Comparison of ENCODE assay signal across 14 cellular contexts in genomic region chr9:112323378-112323854, GRCh38.
"Had no signal": no experiment of that assay in that cellular context is flagged by ENCODE, and none has a peak within 500 bp of the region (broad histone marks: within the 10 kb centered on the region; RNA-seq: fewer than 3 reads in every experiment).

No MANE protein-coding gene starts in this region.

- H3K27ac Mint-ChIP-seq: activated CD4-positive, alpha-beta memory T cell treated with anti-CD3 and anti-CD28 coated beads for 36 hours; activated CD4-positive, alpha-beta T cell treated with anti-CD3 and anti-CD28 coated beads for 36 hours; activated naive CD8-positive, alpha-beta T cell treated with anti-CD3 and anti-CD28 coated beads, Interleukin-2, amount 50 U/mL, for 24 hours; nephron progenitor cell had no signal

- ATAC-seq: activated CD4-positive, alpha-beta T cell treated with anti-CD3 and anti-CD28 coated beads for 36 hours; activated naive CD8-positive, alpha-beta T cell treated with anti-CD3 and anti-CD28 coated beads, Interleukin-2, amount 50 U/mL, for 24 hours; esophagus mucosa; left lung; sciatic nerve had no signal

- H3K27me3 Mint-ChIP-seq: activated CD4-positive, alpha-beta memory T cell treated with anti-CD3 and anti-CD28 coated beads for 36 hours; activated CD4-positive, alpha-beta T cell treated with anti-CD3 and anti-CD28 coated beads for 36 hours; activated naive CD8-positive, alpha-beta T cell treated with anti-CD3 and anti-CD28 coated beads, Interleukin-2, amount 50 U/mL, for 24 hours had no signal

- H3K4me3 Mint-ChIP-seq: activated CD4-positive, alpha-beta memory T cell treated with anti-CD3 and anti-CD28 coated beads for 36 hours; activated CD4-positive, alpha-beta T cell treated with anti-CD3 and anti-CD28 coated beads for 36 hours; activated naive CD8-positive, alpha-beta T cell treated with anti-CD3 and anti-CD28 coated beads, Interleukin-2, amount 50 U/mL, for 24 hours; nephron progenitor cell had no signal

- H3K4me1 ChIP-seq: uterus had no signal

- H3K36me3 ChIP-seq: left lung, uterus had no signal

- H3K4me1 Mint-ChIP-seq: nephron progenitor cell had no signal

- H3K27me3 ChIP-seq: dorsolateral prefrontal cortex, hepatocyte, left lung, uterus had no signal

- H3K27ac ChIP-seq: dorsolateral prefrontal cortex, hepatocyte, left lung, uterus, VCaP had no signal

- H3K9me3 ChIP-seq: left lung, uterus had no signal

- DNase-seq: activated CD4-positive, alpha-beta memory T cell treated with anti-CD3 and anti-CD28 coated beads for 36 hours; activated CD4-positive, alpha-beta T cell treated with anti-CD3 and anti-CD28 coated beads for 36 hours; activated naive CD4-positive, alpha-beta T cell; activated naive CD8-positive, alpha-beta T cell treated with anti-CD3 and anti-CD28 coated beads, Interleukin-2, amount 50 U/mL, for 24 hours; dorsolateral prefrontal cortex; islet precursor cell; left lung; nephron progenitor cell; T-helper 9 cell; uterus had no signal

- H3K4me3 ChIP-seq: dorsolateral prefrontal cortex, hepatocyte, left lung, uterus had no signal
